In the genomic region with DNA sequence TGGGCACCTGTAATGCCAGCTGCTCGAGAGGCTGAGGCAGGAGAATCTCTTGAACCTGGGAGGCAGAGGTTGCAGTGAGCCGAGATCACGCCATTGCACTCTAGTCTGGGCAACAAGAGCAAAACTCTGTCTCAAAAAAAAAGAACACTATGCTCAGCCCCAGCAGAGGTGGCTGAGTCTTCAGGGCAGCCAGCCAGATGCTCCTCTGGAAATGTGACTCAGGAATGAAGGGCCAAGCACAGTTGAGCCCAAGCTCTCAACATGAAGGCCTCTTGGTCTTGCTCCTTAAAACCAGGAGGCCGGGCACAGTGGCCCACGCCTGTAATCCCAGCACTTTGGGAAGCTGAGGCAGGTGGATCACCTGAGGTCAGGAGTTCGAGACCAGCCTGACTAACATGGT, we compare ENCODE assay signal across 5 cellular contexts. TPM values are rescaled to one million over a fixed set of nuclear protein-coding genes. Genes with fewer than 3 reads are reported as not detected.
"Had no signal": no experiment of that assay in that cellular context is flagged by ENCODE, and none has a peak within 500 bp of the region (broad histone marks: within the 10 kb centered on the region; RNA-seq: fewer than 3 reads in every experiment).

No MANE protein-coding gene starts in this region.

RNA-seq across cellular contexts. Expression of a gene that starts 31.5 kb away (rescaled TPM):
- total RNA-seq: astrocyte, MCF 10A, Right ventricle myocardium inferior, SK-MEL-5 had no signal

RNA-seq across cellular contexts. Expression of a gene that starts 40.0 kb away (rescaled TPM):
- total RNA-seq: bronchial epithelial cell, MCF 10A, Right ventricle myocardium inferior, SK-MEL-5 had no signal
